9 cellular contexts compared by ENCODE assay signal in genomic region chr4:5247735-5248134, GRCh38.
"Had no signal": no experiment of that assay in that cellular context is flagged by ENCODE, and none has a peak within 500 bp of the region (broad histone marks: within the 10 kb centered on the region; RNA-seq: fewer than 3 reads in every experiment).

No MANE protein-coding gene starts in this region.

- H3K36me3 ChIP-seq: HAP-1 had no signal

- H3K27ac Mint-ChIP-seq: GM23338, HFFc6, IgD-negative memory B cell had no signal

- H3K4me3 Mint-ChIP-seq: GM23338, HFFc6, IgD-negative memory B cell had no signal

- H3K27ac ChIP-seq: HL-60 had no signal

- DNase-seq: H7, HFFc6, KG1 had no signal

- H3K4me1 ChIP-seq: HAP-1 had no signal

- H3K9me3 ChIP-seq: HAP-1 had no signal

- H3K4me2 ChIP-seq: GM23338 had no signal

- ATAC-seq: GM23338, HCT116 had no signal

- FAIRE-seq: H1 had no signal

- H2AFZ ChIP-seq: GM23338 had no signal

- H3K4me3 ChIP-seq: GM23338, HAP-1 had no signal

- H3K4me1 Mint-ChIP-seq: GM23338, IgD-negative memory B cell had no signal
